In genomic region chr2:42914860-42915259, GRCh38 we compare ENCODE assay signal across 24 cellular contexts.
"Had no signal": no experiment of that assay in that cellular context is flagged by ENCODE, and none has a peak within 500 bp of the region (broad histone marks: within the 10 kb centered on the region; RNA-seq: fewer than 3 reads in every experiment).

No MANE protein-coding gene starts in this region.

- DNase-seq: activated CD4-positive, alpha-beta memory T cell treated with anti-CD3 and anti-CD28 coated beads, Interleukin-2, amount 10 ng/mL, durations not matched to agents 7 days and 5 days; activated CD4-positive, alpha-beta T cell treated with anti-CD3 and anti-CD28 coated beads for 36 hours; activated CD4-positive, alpha-beta T cell treated with anti-CD3 and anti-CD28 coated beads, Interleukin-2, amount 50 U/mL, for 1 hour; activated gamma-delta T cell; activated naive CD4-positive, alpha-beta T cell treated with anti-CD3 and anti-CD28 coated beads for 36 hours; activated T-cell treated with anti-CD3 and anti-CD28 coated beads for 4 hours; activated T-cell treated with anti-CD3 and anti-CD28 coated beads, Interleukin-2, amount 50 U/mL, for 48 hours; amygdala; brain microvascular endothelial cell; MG63; MV-4-11; NCI-H1417 treated with DMSO at 0.1 percent for 48 hours; NCI-H2029; NCI-H2107; NCI-H226; NCI-H69; PC-9; SHP77 treated with DMSO at 0.1 percent for 48 hours had no signal

- H3K27ac Mint-ChIP-seq: activated CD4-positive, alpha-beta memory T cell treated with anti-CD3 and anti-CD28 coated beads, Interleukin-2, amount 10 ng/mL, durations not matched to agents 7 days and 5 days; activated CD4-positive, alpha-beta T cell treated with anti-CD3 and anti-CD28 coated beads for 36 hours; activated naive CD4-positive, alpha-beta T cell treated with anti-CD3 and anti-CD28 coated beads for 36 hours; activated naive CD8-positive, alpha-beta T cell; activated T-helper 17 cell treated with anti-CD3 and anti-CD28 coated beads, Interleukin-2, amount 50 U/mL, for 72 hours; T-helper 1 cell treated with Interleukin-12 subunit alpha and Interleukin-12 subunit beta and Interleukin-4 antibody, amounts not matched to agents 30 μg/mL and 1 μg/mL, for 36 hours had no signal

- FAIRE-seq: astrocyte, TTC549 had no signal

- H3K27ac ChIP-seq: brain microvascular endothelial cell, cardiac muscle cell, PC-9 had no signal

- H3K36me3 Mint-ChIP-seq: activated naive CD8-positive, alpha-beta T cell had no signal

- H3K27me3 ChIP-seq: brain microvascular endothelial cell, cardiac muscle cell, MG63 had no signal

- H3K4me3 Mint-ChIP-seq: activated CD4-positive, alpha-beta memory T cell treated with anti-CD3 and anti-CD28 coated beads, Interleukin-2, amount 10 ng/mL, durations not matched to agents 7 days and 5 days; activated CD4-positive, alpha-beta T cell treated with anti-CD3 and anti-CD28 coated beads for 36 hours; activated naive CD4-positive, alpha-beta T cell treated with anti-CD3 and anti-CD28 coated beads for 36 hours; activated naive CD8-positive, alpha-beta T cell; activated T-helper 17 cell treated with anti-CD3 and anti-CD28 coated beads, Interleukin-2, amount 50 U/mL, for 72 hours; T-helper 1 cell treated with Interleukin-12 subunit alpha and Interleukin-12 subunit beta and Interleukin-4 antibody, amounts not matched to agents 30 μg/mL and 1 μg/mL, for 36 hours had no signal

- H2AFZ ChIP-seq: PC-9 had no signal

- ATAC-seq: activated CD4-positive, alpha-beta T cell treated with anti-CD3 and anti-CD28 coated beads for 36 hours; activated T-helper 17 cell treated with anti-CD3 and anti-CD28 coated beads, Interleukin-2, amount 50 U/mL, for 72 hours had no signal

- H3K4me3 ChIP-seq: cardiac muscle cell, MG63, PC-9 had no signal

- H3K9me3 Mint-ChIP-seq: activated CD4-positive, alpha-beta memory T cell treated with anti-CD3 and anti-CD28 coated beads, Interleukin-2, amount 10 ng/mL, durations not matched to agents 7 days and 5 days; activated naive CD4-positive, alpha-beta T cell treated with anti-CD3 and anti-CD28 coated beads for 36 hours; activated T-helper 17 cell treated with anti-CD3 and anti-CD28 coated beads, Interleukin-2, amount 50 U/mL, for 72 hours; T-helper 1 cell treated with Interleukin-12 subunit alpha and Interleukin-12 subunit beta and Interleukin-4 antibody, amounts not matched to agents 30 μg/mL and 1 μg/mL, for 36 hours had no signal

- H3K9me3 ChIP-seq: MG63 had no signal

- H3K4me2 ChIP-seq: PC-9 had no signal

- H3K27me3 Mint-ChIP-seq: activated naive CD8-positive, alpha-beta T cell had no signal

- H3K36me3 ChIP-seq: brain microvascular endothelial cell, cardiac muscle cell, MG63 had no signal
